ENCODE assay signal across 9 cellular contexts in genomic region chr4:186685744-186686143, GRCh38. TPM values are rescaled to one million over a fixed set of nuclear protein-coding genes. Genes with fewer than 3 reads are reported as not detected.
DNase-seq lines count a peak whose midpoint lies in the region; ATAC-seq, FAIRE-seq and TF ChIP-seq lines count a peak whose summit lies in the region.
"Had no signal": no experiment of that assay in that cellular context is flagged by ENCODE, and none has a peak within 500 bp of the region (broad histone marks: within the 10 kb centered on the region; RNA-seq: fewer than 3 reads in every experiment).

No MANE protein-coding gene starts in this region.

- in situ Hi-C loops in transverse colon (cut with MboI; ENCODE audit: low pct_ligation_motif_present in 1 of 4, low pct_unique_long_range_greater_than_20kb in 1 of 4, low sequenced_read_pairs in 3 of 4), result no loop called here

- peak overlapping the region; percentile 72 to 88 for H3K27ac ChIP-seq in kidney (ENCODE audit: low read depth in 2 of 2, low read length in 2 of 2)
- H3K27ac ChIP-seq in transverse colon, result peak overlapping the region; percentile 53 to 67 (median 59)
- H3K27ac ChIP-seq in Peyer's patch, result peak overlapping the region in 1 of 4 donors; percentile 51

- no peak overlapping the region for H3K4me3 Mint-ChIP-seq in stimulated activated naive CD8-positive, alpha-beta T cell treated with anti-CD3 and anti-CD28 coated beads, Interleukin-15, amount 100 ng/mL, for 72 hours

- TF ChIP-seq POLR2A in transverse colon (IDR thresholded peaks at IDR 0.05) (no peak), Peyer's patch (IDR thresholded peaks at IDR 0.05) (no peak)

- intact Hi-C loops in kidney (cut with DNase I) (no loop called here), transverse colon (cut with DNase I; ENCODE audit: low total_unique reads) (no loop called here)

- no peaks in the 10 kb centered on the region for H3K27me3 ChIP-seq in bronchial epithelial cell (ENCODE audit: control insufficient read depth, insufficient read depth, low read length)
- H3K27me3 ChIP-seq in transverse colon, result no peaks in the 10 kb centered on the region
- H3K27me3 ChIP-seq in Peyer's patch, result no peaks in the 10 kb centered on the region
- H3K27me3 ChIP-seq: upper lobe of left lung had no signal

- DNase-seq in HT1080 (ENCODE audit: low read depth), result peak; percentile 96
- peak; percentile 87 for DNase-seq in bronchial epithelial cell (ENCODE audit: low read depth)
- no peak for DNase-seq in kidney
- DNase-seq in transverse colon, result no peak
- no peak for DNase-seq in GM20000 (ENCODE audit: low spot score)
- no peak for DNase-seq in nucleus accumbens (lab: John Stamatoyannopoulos, UW)
- DNase-seq in Peyer's patch, result no peak
- DNase-seq in stimulated activated naive CD8-positive, alpha-beta T cell treated with anti-CD3 and anti-CD28 coated beads, Interleukin-15, amount 100 ng/mL, for 72 hours, result no peak
- DNase-seq: upper lobe of left lung had no signal

- no peak for TF ChIP-seq EP300 in transverse colon (IDR thresholded peaks at IDR 0.05; ENCODE audit: low read depth)

- TF ChIP-seq CTCF in bronchial epithelial cell (IDR thresholded peaks at IDR 0.05; ENCODE audit: insufficient read depth, low read length, severe bottlenecking) (no peak), kidney (IDR thresholded peaks at IDR 0.05; ENCODE audit: borderline replicate concordance, extremely low read depth, insufficient read depth) (no peak), transverse colon (IDR thresholded peaks at IDR 0.05) (no peak), GM20000 (IDR thresholded peaks at IDR 0.05; ENCODE audit: extremely low read depth, missing control alignments) (no peak), Peyer's patch (IDR thresholded peaks at IDR 0.05) (no peak)

- no peaks in the 10 kb centered on the region for H3K27me3 Mint-ChIP-seq in stimulated activated naive CD8-positive, alpha-beta T cell treated with anti-CD3 and anti-CD28 coated beads, Interleukin-15, amount 100 ng/mL, for 72 hours

- WGBS in transverse colon (ENCODE audit: low coverage in 1 of 2), 2 donors, result 59 to 66% methylated on average over 3 of the region's 3 CpGs

- H3K36me3 ChIP-seq in bronchial epithelial cell (ENCODE audit: control insufficient read depth, insufficient read depth, low read length) (peaks cover 11% of the 10 kb centered on the region), kidney (ENCODE audit: control insufficient read depth in 1 of 2, insufficient read depth in 2 of 2, low read length in 2 of 2) (no peaks in the 10 kb centered on the region), transverse colon (no peaks in the 10 kb centered on the region), Peyer's patch (peaks cover 0 to 4% (median 0%) of the 10 kb centered on the region in 3 donors)
- H3K36me3 ChIP-seq: upper lobe of left lung had no signal

- H3K9me3 ChIP-seq in kidney (ENCODE audit: control insufficient read depth in 1 of 2, low read length in 2 of 2) (no peaks in the 10 kb centered on the region), transverse colon (no peaks in the 10 kb centered on the region), Peyer's patch (no peaks in the 10 kb centered on the region)
- H3K9me3 ChIP-seq: upper lobe of left lung had no signal

- H3K4me1 ChIP-seq in kidney (ENCODE audit: control insufficient read depth in 1 of 2, insufficient read depth in 1 of 2, low read depth in 1 of 2, low read length in 2 of 2) (peaks cover 22 to 54% of the 10 kb centered on the region in 2 donors), transverse colon (peaks cover 0 to 52% (median 21%) of the 10 kb centered on the region in 4 donors), Peyer's patch (peaks cover 0 to 21% (median 0%) of the 10 kb centered on the region in 4 donors)

- H3K9ac ChIP-seq in kidney (ENCODE audit: low read length in 2 of 2), result no peak overlapping the region

- no peak for ATAC-seq in stimulated activated naive CD8-positive, alpha-beta T cell treated with anti-CD3 and anti-CD28 coated beads, Interleukin-15, amount 100 ng/mL, for 72 hours

- H3K9me3 Mint-ChIP-seq in stimulated activated naive CD8-positive, alpha-beta T cell treated with anti-CD3 and anti-CD28 coated beads, Interleukin-15, amount 100 ng/mL, for 72 hours, result peaks cover 0 to 5% of the 10 kb centered on the region in 2 donors

- FAIRE-seq in bronchial epithelial cell (lab: Jason Lieb, UNC) (no peak), kidney (lab: Jason Lieb, UNC) (no peak)

- no peaks in the 10 kb centered on the region for H3K4me1 Mint-ChIP-seq in stimulated activated naive CD8-positive, alpha-beta T cell treated with anti-CD3 and anti-CD28 coated beads, Interleukin-15, amount 100 ng/mL, for 72 hours

- H3K27ac Mint-ChIP-seq in stimulated activated naive CD8-positive, alpha-beta T cell treated with anti-CD3 and anti-CD28 coated beads, Interleukin-15, amount 100 ng/mL, for 72 hours, result no peak overlapping the region

- H3K4me3 ChIP-seq in bronchial epithelial cell (ENCODE audit: low read depth, low read length) (no peak overlapping the region), kidney (ENCODE audit: low read length in 2 of 2) (peak overlapping the region in 1 of 2 donors; percentile 11), transverse colon (no peak overlapping the region), Peyer's patch (no peak overlapping the region)
- H3K4me3 ChIP-seq: upper lobe of left lung had no signal

RNA-seq across cellular contexts. Expression of gene FAT1, which starts 37.9 kb away (rescaled TPM):
- 132 and 140 TPM in 2 replicates for total RNA-seq in HT1080 (2014; rRNA removed; shearing (Covaris generic))
- polyA plus RNA-seq in HT1080 (2015; cell fraction: cytosol; rRNA removed), result 31.8 and 44.7 TPM in 2 replicates
- 364 and 377 TPM in 2 replicates for polyA plus RNA-seq in HT1080 (2015; cell fraction: nucleus; rRNA removed)
- total RNA-seq in bronchial epithelial cell (237 and 301 TPM in 2 replicates), kidney (254 TPM), transverse colon (100 to 1,000 TPM; 321 to 477 (median 380) TPM), Peyer's patch (100 to 1,000 TPM in 3 of 4 donors, 10 to 100 TPM in 1; 88.3 to 580 (median 468) TPM)
- polyA plus RNA-seq in kidney (ENCODE audit: insufficient read depth, low read depth, low replicate concordance), result 62.2 TPM

Comparison
In these comparisons a context has a peak if more than half of its experiments do, and no peak if none do; other contexts are left out.
1. DNase-seq: peak in HT1080 (single experiment) and bronchial epithelial cell (single experiment); none in kidney (single experiment), transverse colon (single experiment), GM20000 (single experiment), nucleus accumbens (0 of 56), Peyer's patch (0 of 3) and stimulated activated naive CD8-positive, alpha-beta T cell treated with anti-CD3 and anti-CD28 coated beads, Interleukin-15, amount 100 ng/mL, for 72 hours (0 of 2).